ENCODE assay signal across 1 cellular context in genomic region chr1:9240914-9241820, GRCh38.
A peak's percentile ranks its signal among the peaks of the same experiment; 100 is the strongest.
TF ChIP-seq lines count a peak whose summit lies in the region.

No MANE protein-coding gene starts in this region.

TF ChIP-seq in HEK293, 187 proteins besides CTCF, POLR2A, EP300 and RAD21 (continued from another document):
- TF ChIP-seq PRDM2 (tag by site-specific recombination; IDR thresholded peaks at IDR 0.05; ENCODE audit: borderline replicate concordance): no peak
- TF ChIP-seq, protein P1, sequence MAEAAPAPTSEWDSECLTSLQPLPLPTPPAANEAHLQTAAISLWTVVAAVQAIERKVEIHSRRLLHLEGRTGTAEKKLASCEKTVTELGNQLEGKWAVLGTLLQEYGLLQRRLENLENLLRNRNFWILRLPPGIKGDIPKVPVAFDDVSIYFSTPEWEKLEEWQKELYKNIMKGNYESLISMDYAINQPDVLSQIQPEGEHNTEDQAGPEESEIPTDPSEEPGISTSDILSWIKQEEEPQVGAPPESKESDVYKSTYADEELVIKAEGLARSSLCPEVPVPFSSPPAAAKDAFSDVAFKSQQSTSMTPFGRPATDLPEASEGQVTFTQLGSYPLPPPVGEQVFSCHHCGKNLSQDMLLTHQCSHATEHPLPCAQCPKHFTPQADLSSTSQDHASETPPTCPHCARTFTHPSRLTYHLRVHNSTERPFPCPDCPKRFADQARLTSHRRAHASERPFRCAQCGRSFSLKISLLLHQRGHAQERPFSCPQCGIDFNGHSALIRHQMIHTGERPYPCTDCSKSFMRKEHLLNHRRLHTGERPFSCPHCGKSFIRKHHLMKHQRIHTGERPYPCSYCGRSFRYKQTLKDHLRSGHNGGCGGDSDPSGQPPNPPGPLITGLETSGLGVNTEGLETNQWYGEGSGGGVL (tag by site-specific recombination; IDR thresholded peaks at IDR 0.05): no peak
- TF ChIP-seq ZNF555 (tag by site-specific recombination; conservative IDR thresholded peaks at IDR 0.05): no peak
- no peak for TF ChIP-seq ZNF366 (tag by site-specific recombination; conservative IDR thresholded peaks at IDR 0.05)
- TF ChIP-seq SP2 (tag by site-specific recombination; IDR thresholded peaks at IDR 0.05): no peak
- no peak for TF ChIP-seq ZNF580 (tag by site-specific recombination; IDR thresholded peaks at IDR 0.05)
- TF ChIP-seq ZNF530 (tag by site-specific recombination; IDR thresholded peaks at IDR 0.05; ENCODE audit: low read depth): no peak
- TF ChIP-seq OSR2 (tag by site-specific recombination; IDR thresholded peaks at IDR 0.05): no peak
- no peak for TF ChIP-seq ZNF23 (tag by site-specific recombination; IDR thresholded peaks at IDR 0.05; ENCODE audit: borderline replicate concordance)
- TF ChIP-seq KLF9 (tag by site-specific recombination; IDR thresholded peaks at IDR 0.05; ENCODE audit: low read depth): no peak
- TF ChIP-seq ZNF624 (tag by site-specific recombination; IDR thresholded peaks at IDR 0.05): no peak
- TF ChIP-seq, protein P2, sequence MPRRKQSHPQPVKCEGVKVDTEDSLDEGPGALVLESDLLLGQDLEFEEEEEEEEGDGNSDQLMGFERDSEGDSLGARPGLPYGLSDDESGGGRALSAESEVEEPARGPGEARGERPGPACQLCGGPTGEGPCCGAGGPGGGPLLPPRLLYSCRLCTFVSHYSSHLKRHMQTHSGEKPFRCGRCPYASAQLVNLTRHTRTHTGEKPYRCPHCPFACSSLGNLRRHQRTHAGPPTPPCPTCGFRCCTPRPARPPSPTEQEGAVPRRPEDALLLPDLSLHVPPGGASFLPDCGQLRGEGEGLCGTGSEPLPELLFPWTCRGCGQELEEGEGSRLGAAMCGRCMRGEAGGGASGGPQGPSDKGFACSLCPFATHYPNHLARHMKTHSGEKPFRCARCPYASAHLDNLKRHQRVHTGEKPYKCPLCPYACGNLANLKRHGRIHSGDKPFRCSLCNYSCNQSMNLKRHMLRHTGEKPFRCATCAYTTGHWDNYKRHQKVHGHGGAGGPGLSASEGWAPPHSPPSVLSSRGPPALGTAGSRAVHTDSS (tag by site-specific recombination; IDR thresholded peaks at IDR 0.05): 0 out of 2 replicates have a peak, but pooled peaks have one; percentile 11
